In genomic region chr9:93826905-93827544, GRCh38 we compare ENCODE assay signal across 13 cellular contexts.
DNase-seq lines count a peak whose midpoint lies in the region; ATAC-seq and TF ChIP-seq lines count a peak whose summit lies in the region.
"Had no signal": no experiment of that assay in that cellular context is flagged by ENCODE, and none has a peak within 500 bp of the region (broad histone marks: within the 10 kb centered on the region; RNA-seq: fewer than 3 reads in every experiment).

No MANE protein-coding gene starts in this region.

- no peaks in the 10 kb centered on the region for H3K36me3 Mint-ChIP-seq in activated CD4-positive, alpha-beta T cell treated with anti-CD3 and anti-CD28 coated beads for 36 hours (ENCODE audit: low read depth)

- H3K4me1 ChIP-seq in RWPE2 (ENCODE audit: insufficient read depth, poor library complexity, severe bottlenecking) = no peaks in the 10 kb centered on the region
- H3K4me1 ChIP-seq in gastroesophageal sphincter = peaks cover 0 to 46% (median 10%) of the 10 kb centered on the region in 3 donors
- no peaks in the 10 kb centered on the region for H3K4me1 ChIP-seq in parathyroid adenoma

- peak overlapping the region; percentile 79 for H3K4me2 ChIP-seq in parathyroid adenoma (ENCODE audit: low read length)

- H3K9me3 ChIP-seq in RWPE2 (ENCODE audit: severe bottlenecking) (no peaks in the 10 kb centered on the region), gastroesophageal sphincter (peaks cover 0 to 10% (median 0%) of the 10 kb centered on the region in 3 donors), parathyroid adenoma (ENCODE audit: control insufficient read depth, low read length) (no peaks in the 10 kb centered on the region)
- H3K9me3 ChIP-seq: thyroid gland had no signal

- H3K27me3 Mint-ChIP-seq in activated CD4-positive, alpha-beta T cell treated with anti-CD3 and anti-CD28 coated beads for 36 hours = peaks cover 24% of the 10 kb centered on the region

- TF ChIP-seq CTCF in RWPE2 (IDR thresholded peaks at IDR 0.05; ENCODE audit: poor library complexity, severe bottlenecking) (no peak), gastroesophageal sphincter (IDR thresholded peaks at IDR 0.05) (no peak), parathyroid adenoma (IDR thresholded peaks at IDR 0.05) (no peak)

- H3K36me3 ChIP-seq in RWPE2 (ENCODE audit: low read depth) = no peaks in the 10 kb centered on the region
- H3K36me3 ChIP-seq in gastroesophageal sphincter = no peaks in the 10 kb centered on the region
- no peaks in the 10 kb centered on the region for H3K36me3 ChIP-seq in parathyroid adenoma (ENCODE audit: control insufficient read depth, insufficient read depth, low read length)
- H3K36me3 ChIP-seq: heart right ventricle, thyroid gland had no signal

- no peak for TF ChIP-seq EP300 in gastroesophageal sphincter (IDR thresholded peaks at IDR 0.05)

- no peak overlapping the region for H3K4me3 Mint-ChIP-seq in activated CD4-positive, alpha-beta T cell treated with anti-CD3 and anti-CD28 coated beads for 36 hours

- POLR2A ChIA-PET in activated CD4-positive, alpha-beta T cell treated with anti-CD3 and anti-CD28 coated beads for 36 hours (lab: Charles Lee) = no interaction called here

- no peak overlapping the region for H3K27ac Mint-ChIP-seq in activated CD4-positive, alpha-beta T cell treated with anti-CD3 and anti-CD28 coated beads for 36 hours
- H3K27ac Mint-ChIP-seq: activated T-cell treated with anti-CD3 and anti-CD28 coated beads, Interleukin-2, amount 50 U/mL, for 72 hours had no signal

- H3K27me3 ChIP-seq in RWPE2 (ENCODE audit: insufficient read depth, poor library complexity, severe bottlenecking) = no peaks in the 10 kb centered on the region
- H3K27me3 ChIP-seq in gastroesophageal sphincter = peaks cover 49% of the 10 kb centered on the region
- H3K27me3 ChIP-seq in parathyroid adenoma (ENCODE audit: control insufficient read depth, insufficient read depth, low read length) = no peaks in the 10 kb centered on the region
- H3K27me3 ChIP-seq: thyroid gland had no signal

- H3K4me3 ChIP-seq in RWPE2 (ENCODE audit: severe bottlenecking) (no peak overlapping the region), gastroesophageal sphincter (no peak overlapping the region), parathyroid adenoma (ENCODE audit: low read depth, low read length) (no peak overlapping the region)
- H3K4me3 ChIP-seq: thyroid gland had no signal

- peak; percentile 29 for ATAC-seq in activated CD4-positive, alpha-beta T cell treated with anti-CD3 and anti-CD28 coated beads for 36 hours
- peak; percentile 13; the same call in 1 of the 3 replicates for ATAC-seq in RWPE2 (ENCODE audit: low read depth)
- peak; percentile 15 for ATAC-seq in gastroesophageal sphincter

- no peak overlapping the region for H3K9ac ChIP-seq in parathyroid adenoma

- H3K27ac ChIP-seq in RWPE2 (ENCODE audit: poor library complexity, severe bottlenecking) (no peak overlapping the region), gastroesophageal sphincter (peak overlapping the region in 1 of 4 donors; percentile 77), parathyroid adenoma (no peak overlapping the region)
- H3K27ac ChIP-seq: 22Rv1, heart right ventricle, thyroid gland had no signal

- intact Hi-C loops in activated CD4-positive, alpha-beta T cell treated with anti-CD3 and anti-CD28 coated beads for 36 hours (cut with DNase I, micrococcal nuclease) = loop anchor here (1.0 kb wide), 2 partner anchors 136 to 175 kb away; no protein-coding TSS in a partner anchor

- CTCF ChIA-PET in activated CD4-positive, alpha-beta T cell treated with anti-CD3 and anti-CD28 coated beads for 36 hours (lab: Charles Lee) = interaction anchor here (0.6 to 1.8 kb wide), 9 partner anchors 18 to 662 kb away, joined by 3 to 12 read pairs (median 4); no protein-coding TSS in a partner anchor

- H2AFZ ChIP-seq in parathyroid adenoma = peak overlapping the region; percentile 62

- peaks cover 8% of the 10 kb centered on the region for H3K4me1 Mint-ChIP-seq in activated CD4-positive, alpha-beta T cell treated with anti-CD3 and anti-CD28 coated beads for 36 hours

- H3K9me3 Mint-ChIP-seq in activated CD4-positive, alpha-beta T cell treated with anti-CD3 and anti-CD28 coated beads for 36 hours (ENCODE audit: low read depth) = no peaks in the 10 kb centered on the region
- H3K9me3 Mint-ChIP-seq: activated T-cell treated with anti-CD3 and anti-CD28 coated beads, Interleukin-2, amount 50 U/mL, for 72 hours had no signal

- no peak for DNase-seq in activated CD4-positive, alpha-beta T cell treated with anti-CD3 and anti-CD28 coated beads for 36 hours
- DNase-seq in activated CD4-positive, alpha-beta T cell treated with anti-CD3 and anti-CD28 coated beads for 4 hours = no peak
- no peak for DNase-seq in RWPE2 (ENCODE audit: low spot score)
- DNase-seq in NCI-H146 (lab: John Stamatoyannopoulos, UW) = no peak
- no peak for DNase-seq in ureter (ENCODE audit: low spot score)
- no peak for DNase-seq in NCI-H1436 treated with DMSO at 0.1 percent for 48 hours (lab: John Stamatoyannopoulos, UW)
- DNase-seq: MV-4-11 had no signal

- TF ChIP-seq POLR2A in gastroesophageal sphincter (IDR thresholded peaks at IDR 0.05) = no peak

- 43 to 71% methylated on average over 1 to 12 of the region's 20 CpGs for WGBS in gastroesophageal sphincter (ENCODE audit: low coverage in 1 of 2), 2 donors

- no peaks in the 10 kb centered on the region for H3K79me2 ChIP-seq in parathyroid adenoma
